Comparison of ENCODE assay signal across 8 cellular contexts in genomic region chr3:9890249-9891071, GRCh38. TPM values are rescaled to one million over a fixed set of nuclear protein-coding genes. Genes with fewer than 3 reads are reported as not detected.
A peak's percentile ranks its signal among the peaks of the same experiment; 100 is the strongest.
DNase-seq lines count a peak whose midpoint lies in the region; ATAC-seq and TF ChIP-seq lines count a peak whose summit lies in the region.

JAGN1 (plus strand) TSS chr3:9890610; CDS start chr3:9890723, 113 bp downstream.

- TF ChIP-seq CTCF in AG09309 (IDR thresholded peaks at IDR 0.05; ENCODE audit: control insufficient read depth, insufficient read depth, low read depth, low read length, missing control alignments) (no peak), kidney epithelial cell (IDR thresholded peaks at IDR 0.05; ENCODE audit: insufficient read depth, low read length, poor library complexity, severe bottlenecking) (no peak)

- H3K36me3 ChIP-seq in kidney epithelial cell (ENCODE audit: control insufficient read depth, insufficient read depth, low read length): no peaks in the 10 kb centered on the region

- peak within 1 kb of the TSS; percentile 97 for H3K4me3 ChIP-seq in AG09309 (ENCODE audit: control insufficient read depth, low read depth, low read length)
- H3K4me3 ChIP-seq in kidney epithelial cell (ENCODE audit: low read depth, low read length): peak within 1 kb of the TSS; percentile 72

- H3K27me3 ChIP-seq in kidney epithelial cell (ENCODE audit: control insufficient read depth, insufficient read depth, low read length): no peaks in the 10 kb centered on the region

- peak; percentile 78 for ATAC-seq in GM18909 (IDR thresholded peaks at IDR 0.05; ENCODE audit: poor library complexity, unreplicated experiment)
- ATAC-seq in HG03159 (IDR thresholded peaks at IDR 0.05; ENCODE audit: unreplicated experiment): peak; percentile 72

- DNase-seq in AG09309 (ENCODE audit: low read depth): peak; percentile 46
- DNase-seq in NCI-H510A (lab: John Stamatoyannopoulos, UW): peak; percentile 61
- DNase-seq in activated CD4-positive, alpha-beta T cell treated with anti-CD3 and anti-CD28 coated beads for 24 hours (ENCODE audit: low read depth in 2 of 2): peak; percentile 86
- DNase-seq in cerebellum (ENCODE audit: low spot score): peak; percentile 94
- no peak for DNase-seq in kidney epithelial cell (ENCODE audit: low read depth)
- peak; percentile 83 to 90 for DNase-seq in stimulated activated CD4-positive, alpha-beta T cell treated with anti-CD3 and anti-CD28 coated beads, Interleukin-15, amount 100 ng/mL, for 1 hour (ENCODE audit: low read depth in 1 of 2, low spot score in 1 of 2)

RNA-seq across cellular contexts. Expression of gene JAGN1, which starts in this region (rescaled TPM):
- total RNA-seq in cerebellum (13.4 TPM), kidney epithelial cell (38.7 and 56.0 TPM in 2 replicates)
